ENCODE assay signal across 18 cellular contexts in the genomic region with DNA sequence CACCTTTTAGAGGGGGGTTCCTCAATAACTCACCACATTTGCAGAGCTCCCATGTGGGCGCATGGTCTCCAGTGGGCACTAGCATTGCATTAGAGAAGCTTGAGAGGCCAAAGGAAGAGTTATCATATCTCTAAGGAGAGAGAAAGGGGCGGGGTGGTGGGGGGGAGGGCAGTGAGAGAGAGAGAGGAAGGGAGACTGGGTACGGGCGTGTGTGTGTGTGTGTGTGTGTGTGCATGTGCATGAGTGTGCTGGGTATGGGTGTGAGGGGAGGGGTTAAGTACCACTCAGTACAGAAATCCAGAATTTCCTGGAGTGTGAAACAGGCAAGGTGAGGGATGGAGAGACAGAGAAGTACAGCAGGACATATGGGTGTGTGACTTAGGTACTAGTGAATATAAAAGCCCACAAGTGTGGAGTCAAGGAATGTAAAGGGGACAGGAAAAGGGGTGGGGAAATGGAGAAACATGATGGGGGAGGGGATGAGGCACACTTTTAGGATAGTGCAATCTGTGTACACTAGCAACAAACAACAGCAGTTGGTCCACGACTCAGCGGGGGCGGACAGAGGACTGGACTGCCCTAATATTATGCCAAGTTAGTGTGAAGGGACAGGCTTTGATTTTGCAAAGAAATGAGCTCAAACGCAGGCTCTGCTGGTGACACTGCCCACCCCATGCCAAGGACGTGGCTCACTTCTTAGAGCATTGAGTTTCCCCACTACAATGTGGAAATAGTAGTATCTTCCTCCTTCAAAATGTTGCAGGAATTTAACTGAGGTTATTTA.
"Had no signal": no experiment of that assay in that cellular context is flagged by ENCODE, and none has a peak within 500 bp of the region (broad histone marks: within the 10 kb centered on the region; RNA-seq: fewer than 3 reads in every experiment).

No MANE protein-coding gene starts in this region.

- H3K36me3 ChIP-seq: thyroid gland, uterus had no signal

- H3K4me3 Mint-ChIP-seq: activated naive CD8-positive, alpha-beta T cell treated with anti-CD3 and anti-CD28 coated beads, Interleukin-2, amount 10 ng/mL, durations not matched to agents 7 days and 5 days; activated T-helper 17 cell treated with anti-CD3 and anti-CD28 coated beads, Interleukin-2, amount 50 U/mL, for 72 hours; brain; nephron; T-helper 1 cell treated with Interleukin-12 subunit alpha and Interleukin-12 subunit beta and Interleukin-4 antibody, amounts not matched to agents 30 μg/mL and 1 μg/mL, for 36 hours had no signal

- H3K27me3 ChIP-seq: gastroesophageal sphincter, heart right ventricle, thyroid gland, uterus had no signal

- H3K4me1 ChIP-seq: uterus had no signal

- H3K27ac Mint-ChIP-seq: activated naive CD8-positive, alpha-beta T cell treated with anti-CD3 and anti-CD28 coated beads, Interleukin-2, amount 10 ng/mL, durations not matched to agents 7 days and 5 days; activated T-helper 17 cell treated with anti-CD3 and anti-CD28 coated beads, Interleukin-2, amount 50 U/mL, for 72 hours; nephron; T-helper 1 cell treated with Interleukin-12 subunit alpha and Interleukin-12 subunit beta and Interleukin-4 antibody, amounts not matched to agents 30 μg/mL and 1 μg/mL, for 36 hours had no signal

- ATAC-seq: activated T-helper 17 cell treated with anti-CD3 and anti-CD28 coated beads, Interleukin-2, amount 50 U/mL, for 72 hours; gastroesophageal sphincter; heart right ventricle had no signal

- H3K9me3 Mint-ChIP-seq: activated naive CD8-positive, alpha-beta T cell treated with anti-CD3 and anti-CD28 coated beads, Interleukin-2, amount 10 ng/mL, durations not matched to agents 7 days and 5 days; activated T-helper 17 cell treated with anti-CD3 and anti-CD28 coated beads, Interleukin-2, amount 50 U/mL, for 72 hours; T-helper 1 cell treated with Interleukin-12 subunit alpha and Interleukin-12 subunit beta and Interleukin-4 antibody, amounts not matched to agents 30 μg/mL and 1 μg/mL, for 36 hours had no signal

- H3K27me3 Mint-ChIP-seq: activated naive CD8-positive, alpha-beta T cell treated with anti-CD3 and anti-CD28 coated beads, Interleukin-2, amount 10 ng/mL, durations not matched to agents 7 days and 5 days; activated T-helper 17 cell treated with anti-CD3 and anti-CD28 coated beads, Interleukin-2, amount 50 U/mL, for 72 hours; brain had no signal

- H3K4me3 ChIP-seq: gastroesophageal sphincter, heart right ventricle, thyroid gland, uterus had no signal

- H3K9me3 ChIP-seq: gastroesophageal sphincter, heart right ventricle, thyroid gland, uterus had no signal

- H3K27ac ChIP-seq: gastroesophageal sphincter, heart right ventricle, thyroid gland, uterus, VCaP had no signal

- H3K4me1 Mint-ChIP-seq: activated T-helper 17 cell treated with anti-CD3 and anti-CD28 coated beads, Interleukin-2, amount 50 U/mL, for 72 hours; brain had no signal

- DNase-seq: activated CD4-positive, alpha-beta T cell treated with anti-CD3 and anti-CD28 coated beads, Interleukin-2, amount 50 U/mL, for 48 hours; activated CD4-positive, CD25-positive, alpha-beta regulatory T cell treated with anti-CD3 and anti-CD28 coated beads, Interleukin-2, amount 50 U/mL, for 72 hours; activated naive CD4-positive, alpha-beta T cell; activated naive CD8-positive, alpha-beta T cell treated with anti-CD3 and anti-CD28 coated beads, Interleukin-2, amount 10 ng/mL, durations not matched to agents 7 days and 5 days; heart right ventricle; nucleus accumbens; posterior cingulate gyrus; retina; stimulated activated CD4-positive, alpha-beta T cell treated with anti-CD3 and anti-CD28 coated beads, Interleukin-2, amount 100 ng/mL, for 24 hours; stimulated activated naive CD4-positive, alpha-beta T cell treated with Interleukin-2 at 50 U/mL for 16 hours; thyroid gland; uterus had no signal
